ENCODE assay signal across 1 cellular context in the genomic region with DNA sequence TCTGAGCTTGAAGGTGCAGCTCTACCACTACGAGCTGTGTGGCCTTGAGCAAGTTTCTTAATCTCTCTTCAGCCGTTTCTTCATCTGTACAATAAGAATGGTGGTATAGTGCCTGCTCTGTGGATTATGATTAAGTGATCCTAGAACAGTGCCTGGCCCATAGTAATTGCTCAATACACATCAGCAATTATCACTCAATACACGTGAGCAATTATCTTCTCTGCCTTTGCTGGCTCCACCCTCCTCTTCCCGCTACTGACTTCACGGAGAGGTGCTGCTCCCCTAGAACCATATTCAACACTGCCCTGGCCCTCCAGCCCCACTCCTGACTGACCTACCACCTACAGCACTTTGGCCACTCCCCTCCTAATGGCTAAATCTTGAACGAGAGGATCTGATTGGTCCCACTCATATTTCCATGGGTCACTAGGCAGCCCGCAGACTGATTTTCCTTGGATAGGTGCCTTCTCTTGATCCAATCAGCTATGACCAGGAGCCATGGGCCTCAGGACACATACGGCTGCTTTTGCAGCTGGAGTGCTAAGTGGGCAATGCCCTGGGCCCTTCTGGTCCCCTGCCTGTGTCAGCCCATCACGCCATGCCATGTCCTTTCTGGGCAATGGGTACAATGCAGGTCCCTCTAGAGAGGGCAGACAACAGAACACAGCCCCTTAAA.
TF ChIP-seq lines count a peak whose summit lies in the region.

No MANE protein-coding gene starts in this region.

TF ChIP-seq in GM23338, 12 proteins besides CTCF, POLR2A, EP300 and RAD21 (continued from another document):
- TF ChIP-seq, protein P1, sequence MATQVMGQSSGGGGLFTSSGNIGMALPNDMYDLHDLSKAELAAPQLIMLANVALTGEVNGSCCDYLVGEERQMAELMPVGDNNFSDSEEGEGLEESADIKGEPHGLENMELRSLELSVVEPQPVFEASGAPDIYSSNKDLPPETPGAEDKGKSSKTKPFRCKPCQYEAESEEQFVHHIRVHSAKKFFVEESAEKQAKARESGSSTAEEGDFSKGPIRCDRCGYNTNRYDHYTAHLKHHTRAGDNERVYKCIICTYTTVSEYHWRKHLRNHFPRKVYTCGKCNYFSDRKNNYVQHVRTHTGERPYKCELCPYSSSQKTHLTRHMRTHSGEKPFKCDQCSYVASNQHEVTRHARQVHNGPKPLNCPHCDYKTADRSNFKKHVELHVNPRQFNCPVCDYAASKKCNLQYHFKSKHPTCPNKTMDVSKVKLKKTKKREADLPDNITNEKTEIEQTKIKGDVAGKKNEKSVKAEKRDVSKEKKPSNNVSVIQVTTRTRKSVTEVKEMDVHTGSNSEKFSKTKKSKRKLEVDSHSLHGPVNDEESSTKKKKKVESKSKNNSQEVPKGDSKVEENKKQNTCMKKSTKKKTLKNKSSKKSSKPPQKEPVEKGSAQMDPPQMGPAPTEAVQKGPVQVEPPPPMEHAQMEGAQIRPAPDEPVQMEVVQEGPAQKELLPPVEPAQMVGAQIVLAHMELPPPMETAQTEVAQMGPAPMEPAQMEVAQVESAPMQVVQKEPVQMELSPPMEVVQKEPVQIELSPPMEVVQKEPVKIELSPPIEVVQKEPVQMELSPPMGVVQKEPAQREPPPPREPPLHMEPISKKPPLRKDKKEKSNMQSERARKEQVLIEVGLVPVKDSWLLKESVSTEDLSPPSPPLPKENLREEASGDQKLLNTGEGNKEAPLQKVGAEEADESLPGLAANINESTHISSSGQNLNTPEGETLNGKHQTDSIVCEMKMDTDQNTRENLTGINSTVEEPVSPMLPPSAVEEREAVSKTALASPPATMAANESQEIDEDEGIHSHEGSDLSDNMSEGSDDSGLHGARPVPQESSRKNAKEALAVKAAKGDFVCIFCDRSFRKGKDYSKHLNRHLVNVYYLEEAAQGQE (IDR thresholded peaks at IDR 0.05; ENCODE audit: unreplicated experiment): no peak
- no peak for TF ChIP-seq JUNB (IDR thresholded peaks at IDR 0.05; ENCODE audit: unreplicated experiment)
- no peak for TF ChIP-seq ZNF114 (CRISPR knock-in tag; IDR thresholded peaks at IDR 0.05)
- no peak for TF ChIP-seq EZH2phosphoT487 (IDR thresholded peaks at IDR 0.05; ENCODE audit: unreplicated experiment)
- TF ChIP-seq ZNF462 (CRISPR knock-in tag; IDR thresholded peaks at IDR 0.05): no peak
- TF ChIP-seq CREB1 (CRISPR knock-in tag; IDR thresholded peaks at IDR 0.05; ENCODE audit: low read depth): no peak
